Comparison of ENCODE assay signal across 8 cellular contexts in genomic region chr17:73156166-73156840, GRCh38. TPM values are rescaled to one million over a fixed set of nuclear protein-coding genes. Genes with fewer than 3 reads are reported as not detected.
DNase-seq lines count a peak whose midpoint lies in the region; ATAC-seq and TF ChIP-seq lines count a peak whose summit lies in the region.

No MANE protein-coding gene starts in this region.

- H3K4me3 ChIP-seq in DND-41 (ENCODE audit: low read depth in 1 of 2, low read length in 2 of 2) (no peak overlapping the region), uterus (no peak overlapping the region)

- DNase-seq in DND-41 (peak; percentile 46), HUDEP-2 (lab: John Stamatoyannopoulos, UW; ENCODE audit: unreplicated experiment in 76 of 76) (peak in 57 of 76 experiments; percentile 1 to 72 (median 39)), RPMI8226 (peak; percentile 75), glutamatergic neuron (peak; percentile 89), posterior cingulate gyrus (peak; percentile 61 to 96 (median 78)), uterus (peak; percentile 29 to 63)
- DNase-seq in activated gamma-delta T cell treated with anti-CD3 and anti-CD28 coated beads, Interleukin-2, amount 50 U/mL, for 16 hours (ENCODE audit: low read depth), result peak; percentile 16

- H3K36me3 ChIP-seq in DND-41 (ENCODE audit: insufficient read depth, low read length) (no peaks in the 10 kb centered on the region), uterus (no peaks in the 10 kb centered on the region)

- H4K20me1 ChIP-seq in DND-41 (ENCODE audit: insufficient read depth, low read length), result no peaks in the 10 kb centered on the region

- no peaks in the 10 kb centered on the region for H3K27me3 ChIP-seq in DND-41 (ENCODE audit: insufficient read depth, low read length, poor library complexity)
- H3K27me3 ChIP-seq in uterus, result no peaks in the 10 kb centered on the region

- H3K4me3 Mint-ChIP-seq in glutamatergic neuron (ENCODE audit: unreplicated experiment), result peak overlapping the region; percentile 49

- H3K4me2 ChIP-seq in DND-41 (ENCODE audit: insufficient read depth, low read length), result no peak overlapping the region

- peaks cover 40% of the 10 kb centered on the region for H3K4me1 Mint-ChIP-seq in glutamatergic neuron (ENCODE audit: low read depth, unreplicated experiment)

- H3K4me1 ChIP-seq in DND-41 (ENCODE audit: insufficient read depth, low read length) (no peaks in the 10 kb centered on the region), uterus (no peaks in the 10 kb centered on the region)

- peaks cover 9% of the 10 kb centered on the region for H3K9me3 Mint-ChIP-seq in glutamatergic neuron (ENCODE audit: unreplicated experiment)

- H3K36me3 Mint-ChIP-seq in glutamatergic neuron (ENCODE audit: unreplicated experiment), result no peaks in the 10 kb centered on the region

- no peak overlapping the region for H3K27ac ChIP-seq in DND-41 (ENCODE audit: low read length)
- H3K27ac ChIP-seq in uterus, result no peak overlapping the region

- ATAC-seq in DND-41 (ENCODE audit: insufficient read depth, low read depth), result peak; percentile 79
- peak; percentile 92 for ATAC-seq in GM21526 (IDR thresholded peaks at IDR 0.05; ENCODE audit: low FRiP score, unreplicated experiment)

- no peaks in the 10 kb centered on the region for H3K27me3 Mint-ChIP-seq in glutamatergic neuron (ENCODE audit: unreplicated experiment)

- no peak for TF ChIP-seq POLR2A in uterus (IDR thresholded peaks at IDR 0.05)

- no peak overlapping the region for H2AFZ ChIP-seq in DND-41 (ENCODE audit: low read depth, low read length)

- intact Hi-C loops in posterior cingulate gyrus (cut with DNase I) (loop anchor here (1.0 to 10.0 kb wide), 2 partner anchors 170 to 432 kb away; no protein-coding TSS in a partner anchor), uterus (cut with DNase I; ENCODE audit: low total_unique reads) (no loop called here)

- no peaks in the 10 kb centered on the region for H3K79me2 ChIP-seq in DND-41 (ENCODE audit: insufficient read depth, low read length)

- peak overlapping the region; percentile 89 for H3K27ac Mint-ChIP-seq in glutamatergic neuron (ENCODE audit: unreplicated experiment)

- peak; percentile 56 for TF ChIP-seq CTCF in DND-41 (IDR thresholded peaks at IDR 0.05; ENCODE audit: borderline replicate concordance, extremely low read depth, low read length, poor library complexity, severe bottlenecking)
- TF ChIP-seq CTCF in glutamatergic neuron (IDR thresholded peaks at IDR 0.05; ENCODE audit: partially characterized antibody, unreplicated experiment), result peak; percentile 84
- peak; percentile 44 to 69 (median 67) for TF ChIP-seq CTCF in uterus (IDR thresholded peaks at IDR 0.05)

- no peak overlapping the region for H3K9ac ChIP-seq in DND-41 (ENCODE audit: low read depth, low read length)

- H3K9me3 ChIP-seq in DND-41 (ENCODE audit: insufficient read depth, low read length, severe bottlenecking), result no peaks in the 10 kb centered on the region
- H3K9me3 ChIP-seq in uterus, result no peaks in the 10 kb centered on the region

RNA-seq across cellular contexts. Expression of gene SSTR2, which starts 8.5 kb away (rescaled TPM):
- total RNA-seq in glutamatergic neuron (ENCODE audit: unreplicated experiment) (78.2 TPM), uterus (1 to 10 TPM in 3 of 4 donors, not detected in 1; 1.5 to 6.7 (median 1.8) TPM)

RNA-seq across cellular contexts. Expression of gene COG1, which starts 36.6 kb away (rescaled TPM):
- total RNA-seq in glutamatergic neuron (ENCODE audit: unreplicated experiment) (43.1 TPM), uterus (10 to 100 TPM; 18.8 to 61.6 (median 22.7) TPM)

Comparison
In these comparisons a context has a peak if more than half of its experiments do, and no peak if none do; other contexts are left out.
1. DNase-seq: peak in every context shown above with its lines; median percentile 89 in glutamatergic neuron; 78 in posterior cingulate gyrus; 75 in RPMI8226; 46 in DND-41; 46 in uterus; 39 in HUDEP-2; 16 in activated gamma-delta T cell treated with anti-CD3 and anti-CD28 coated beads, Interleukin-2, amount 50 U/mL, for 16 hours.
2. RNA of gene SSTR2, which starts 8.5 kb away (total RNA-seq): 78.2 TPM in glutamatergic neuron (single experiment); 1.5 to 6.7 TPM in uterus; every median in the first group is over 10 times any median in the second.
3. Peak in every context shown above with its lines, with median percentiles within 50 percentile points of each other: CTCF ChIP-seq.